In genomic region chr6:17220511-17220910, GRCh38 we compare ENCODE assay signal across 1 cellular context.
TF ChIP-seq lines count a peak whose summit lies in the region.

No MANE protein-coding gene starts in this region.

TF ChIP-seq in K562, 482 proteins besides CTCF, POLR2A, EP300 and RAD21 (continued from another document):
- TF ChIP-seq ZNF740 (CRISPR knock-in tag; IDR thresholded peaks at IDR 0.05) (no peak), ZNF740 (tag; IDR thresholded peaks at IDR 0.05) (peak in 1 of 2 experiments; percentile 83; a peak in 2 of 4 replicates)
TF ChIP-seq in K562: peak in this region for 3.
